12 cellular contexts compared by ENCODE assay signal in the genomic region with DNA sequence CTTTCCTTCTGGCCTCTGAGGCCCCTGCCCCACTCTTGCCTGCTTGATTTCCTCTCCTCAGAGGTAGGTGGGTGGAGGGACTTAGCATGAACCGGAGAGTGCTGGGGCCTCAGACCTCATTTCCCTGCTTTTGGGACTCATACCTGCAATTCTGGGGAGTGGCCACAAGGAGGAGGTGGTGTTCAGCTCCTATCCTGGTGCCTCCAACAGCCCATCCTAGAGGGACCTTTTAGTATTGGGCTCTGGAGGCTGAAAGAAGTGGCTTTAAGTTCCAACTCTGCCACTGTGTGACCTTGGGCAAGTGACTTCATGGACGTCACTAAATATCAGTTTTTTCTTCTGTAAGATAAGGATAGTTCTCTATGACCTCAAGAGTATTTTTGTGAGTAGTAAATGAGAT.
DNase-seq lines count a peak whose midpoint lies in the region; ATAC-seq, FAIRE-seq and TF ChIP-seq lines count a peak whose summit lies in the region.
"Had no signal": no experiment of that assay in that cellular context is flagged by ENCODE, and none has a peak within 500 bp of the region (broad histone marks: within the 10 kb centered on the region; RNA-seq: fewer than 3 reads in every experiment).

No MANE protein-coding gene starts in this region.

- in situ Hi-C loops in HepG2 (cut with HindIII; ENCODE audit: extremely low pct_ligation_motif_present, low pct_unique_long_range_greater_than_20kb), result loop anchor here (10.0 kb wide), 1 partner anchor 106 kb away; the partner anchor contains the start of gene LHFPL7

- no peak overlapping the region for H3K27ac ChIP-seq in HepG2 (ENCODE audit: extremely low read length, insufficient read depth, low read length)
- H3K27ac ChIP-seq in right lobe of liver, result no peak overlapping the region
- no peak overlapping the region for H3K27ac ChIP-seq in RWPE1

- CTCF ChIA-PET in HepG2 (lab: Yijun Ruan, JAX; ENCODE audit: low intra/inter-chr PET ratio, low total read pairs) (interaction anchor here (4.5 kb wide), 1 partner anchor 112 kb away, joined by 23 read pairs; no protein-coding TSS in a partner anchor), RWPE1 (lab: Yijun Ruan, JAX) (interaction anchor here (0.6 to 1.2 kb wide), 3 partner anchors 113 to 462 kb away, joined by 3 to 5 read pairs (median 3); no protein-coding TSS in a partner anchor)

- 94% methylated on average over 2 of the region's 2 CpGs for WGBS in HepG2 (ENCODE audit: low lambda C conversion rate)
- 90% methylated on average over 1 of the region's 2 CpGs for WGBS in right lobe of liver (ENCODE audit: insufficient coverage, low coverage, low lambda C conversion rate, missing lambda C conversion rate)

- no peak for FAIRE-seq in HepG2 (lab: Jason Lieb, UNC)

- no peak overlapping the region for H3K4me3 Mint-ChIP-seq in stimulated activated memory B cell treated with anti-CD40 and anti-IgM and Interleukin-4, amounts not matched to agents 10 μg/mL and 1 μg/mL and 100 μg/mL, for 72 hours

- no peak overlapping the region for H3K27ac Mint-ChIP-seq in stimulated activated memory B cell treated with anti-CD40 and anti-IgM and Interleukin-4, amounts not matched to agents 10 μg/mL and 1 μg/mL and 100 μg/mL, for 72 hours
- H3K27ac Mint-ChIP-seq: CD4-positive, CD25-positive, alpha-beta regulatory T cell had no signal

- H3K36me3 ChIP-seq in HepG2 (replicated peaks in 1 of 2; ENCODE audit: control insufficient read depth in 1 of 2, insufficient read depth in 2 of 2, low read length in 2 of 2) (peaks cover 12 to 23% of the 10 kb centered on the region in 2 experiments), right lobe of liver (no peaks in the 10 kb centered on the region)
- H3K36me3 ChIP-seq: spleen had no signal

- H3K79me2 ChIP-seq in HepG2 (ENCODE audit: insufficient read depth, low read length), result no peaks in the 10 kb centered on the region

- H3K4me1 Mint-ChIP-seq in stimulated activated memory B cell treated with anti-CD40 and anti-IgM and Interleukin-4, amounts not matched to agents 10 μg/mL and 1 μg/mL and 100 μg/mL, for 72 hours, result no peaks in the 10 kb centered on the region

- intact Hi-C loops in HepG2 (cut with micrococcal nuclease; ENCODE audit: unreplicated experiment), result no loop called here
- intact Hi-C loops in right lobe of liver (cut with DNase I), result loop anchor here in 1 of 2 donors (5.0 kb wide), 2 partner anchors 99 to 114 kb away; partner anchors contain the start of gene KIAA1671
- intact Hi-C loops in left colon (cut with DNase I, micrococcal nuclease), result loop anchor here in 1 of 2 donors (2.0 kb wide), 1 partner anchor 100 kb away; no protein-coding TSS in a partner anchor

- H3K4me2 ChIP-seq in HepG2 (ENCODE audit: low read depth, low read length), result no peak overlapping the region

- H3K9me3 ChIP-seq in HepG2 (ENCODE audit: low read length) (peaks cover 6% of the 10 kb centered on the region; the same call in 1 of the 2 replicates), right lobe of liver (no peaks in the 10 kb centered on the region)

- peaks cover 6% of the 10 kb centered on the region for H3K36me3 Mint-ChIP-seq in stimulated activated memory B cell treated with anti-CD40 and anti-IgM and Interleukin-4, amounts not matched to agents 10 μg/mL and 1 μg/mL and 100 μg/mL, for 72 hours
- H3K36me3 Mint-ChIP-seq: CD4-positive, CD25-positive, alpha-beta regulatory T cell had no signal

- no TSS peak for BruUV-seq in HepG2 (replicated peaks; lab: Mats Ljungman, UMichigan)

- H3K9ac ChIP-seq in HepG2 (ENCODE audit: insufficient read depth, low read depth, low read length), result no peak overlapping the region

- peaks cover 9% of the 10 kb centered on the region for H3K9me3 Mint-ChIP-seq in stimulated activated memory B cell treated with anti-CD40 and anti-IgM and Interleukin-4, amounts not matched to agents 10 μg/mL and 1 μg/mL and 100 μg/mL, for 72 hours

- no peak for ATAC-seq in HepG2
- no peak for ATAC-seq in right lobe of liver
- no peak for ATAC-seq in stimulated activated memory B cell treated with anti-CD40 and anti-IgM and Interleukin-4, amounts not matched to agents 10 μg/mL and 1 μg/mL and 100 μg/mL, for 72 hours
- ATAC-seq in left colon, result no peak
- no peak for ATAC-seq in HG02798 (IDR thresholded peaks at IDR 0.05; ENCODE audit: poor library complexity, unreplicated experiment)

- H3K4me3 ChIP-seq in HepG2 (replicated peaks in 1 of 3; ENCODE audit: insufficient read depth in 1 of 3, low read depth in 2 of 3, low read length in 3 of 3) (no peak overlapping the region), right lobe of liver (no peak overlapping the region), fibroblast of pulmonary artery (replicated peaks; ENCODE audit: low read depth, low read length) (no peak overlapping the region)
- H3K4me3 ChIP-seq: spleen had no signal

- TF ChIP-seq CTCF in HepG2 (CRISPR knock-in tag; IDR thresholded peaks at IDR 0.05) (peak; percentile 52), right lobe of liver (IDR thresholded peaks at IDR 0.05) (peak in 2 of 4 donors; percentile 7 to 20), RWPE1 (conservative IDR thresholded peaks at IDR 0.05; ENCODE audit: low read depth) (peak; percentile 36), fibroblast of pulmonary artery (IDR thresholded peaks at IDR 0.05; ENCODE audit: low read length, missing control alignments) (peak; percentile 48)

- H4K20me1 ChIP-seq in HepG2 (ENCODE audit: insufficient read depth, low read length), result no peaks in the 10 kb centered on the region

- H3K27me3 ChIP-seq in HepG2 (ENCODE audit: control insufficient read depth in 1 of 2, insufficient read depth in 2 of 2, low read length in 2 of 2) (no peaks in the 10 kb centered on the region), right lobe of liver (no peaks in the 10 kb centered on the region)
- H3K27me3 ChIP-seq: spleen had no signal

- POLR2A ChIA-PET in HepG2 (lab: Yijun Ruan, JAX), result no interaction called here
- POLR2A ChIA-PET in RWPE1 (lab: Yijun Ruan, JAX; ENCODE audit: low non-redundant PET), result no interaction called here

- no peak overlapping the region for H2AFZ ChIP-seq in HepG2 (ENCODE audit: low read length)

- TF ChIP-seq POLR2A in HepG2 (IDR thresholded peaks at IDR 0.05; ENCODE audit: insufficient read depth in 1 of 2, low read depth in 2 of 2, low read length in 2 of 2) (no peak), right lobe of liver (IDR thresholded peaks at IDR 0.05) (no peak)

- no peak for TF ChIP-seq EP300 in HepG2 (IDR thresholded peaks at IDR 0.05; ENCODE audit: low read depth in 2 of 2, low read length in 2 of 2)
- no peak for TF ChIP-seq EP300 in HepG2 (CRISPR knock-in tag; IDR thresholded peaks at IDR 0.05; ENCODE audit: borderline replicate concordance)

- TF ChIP-seq RAD21 in HepG2 (CRISPR knock-in tag; IDR thresholded peaks at IDR 0.05), result no peak

- DNase-seq in HepG2 (ENCODE audit: low spot score) (no peak), right lobe of liver (no peak), RWPE1 (ENCODE audit: low spot score) (no peak), fibroblast of pulmonary artery (ENCODE audit: low read depth) (no peak), ureter (ENCODE audit: low spot score) (no peak), left colon (no peak)
- DNase-seq: activated effector memory CD4-positive, alpha-beta T cell treated with Interleukin-2 at 50 U/mL for 16 hours; NCI-H510A; spleen had no signal

- peaks cover 22% of the 10 kb centered on the region for H3K27me3 Mint-ChIP-seq in stimulated activated memory B cell treated with anti-CD40 and anti-IgM and Interleukin-4, amounts not matched to agents 10 μg/mL and 1 μg/mL and 100 μg/mL, for 72 hours

- H3K4me1 ChIP-seq in HepG2 (ENCODE audit: insufficient read depth, low read length), result peaks cover 31% of the 10 kb centered on the region
- H3K4me1 ChIP-seq in right lobe of liver, result peaks cover 0 to 5% (median 2%) of the 10 kb centered on the region in 4 donors

TF ChIP-seq in HepG2, 621 proteins besides CTCF, POLR2A, EP300 and RAD21:
- TF ChIP-seq ZNF44 (CRISPR knock-in tag; IDR thresholded peaks at IDR 0.05) (no peak), ZNF160 (CRISPR knock-in tag; IDR thresholded peaks at IDR 0.05) (no peak), MBD4 (IDR thresholded peaks at IDR 0.05; ENCODE audit: borderline replicate concordance, low read length) (no peak), CHD4 (IDR thresholded peaks at IDR 0.05; ENCODE audit: borderline replicate concordance, low read length) (0 out of 2 replicates have a peak, but pooled peaks have one; percentile 54)
